In the genomic region with DNA sequence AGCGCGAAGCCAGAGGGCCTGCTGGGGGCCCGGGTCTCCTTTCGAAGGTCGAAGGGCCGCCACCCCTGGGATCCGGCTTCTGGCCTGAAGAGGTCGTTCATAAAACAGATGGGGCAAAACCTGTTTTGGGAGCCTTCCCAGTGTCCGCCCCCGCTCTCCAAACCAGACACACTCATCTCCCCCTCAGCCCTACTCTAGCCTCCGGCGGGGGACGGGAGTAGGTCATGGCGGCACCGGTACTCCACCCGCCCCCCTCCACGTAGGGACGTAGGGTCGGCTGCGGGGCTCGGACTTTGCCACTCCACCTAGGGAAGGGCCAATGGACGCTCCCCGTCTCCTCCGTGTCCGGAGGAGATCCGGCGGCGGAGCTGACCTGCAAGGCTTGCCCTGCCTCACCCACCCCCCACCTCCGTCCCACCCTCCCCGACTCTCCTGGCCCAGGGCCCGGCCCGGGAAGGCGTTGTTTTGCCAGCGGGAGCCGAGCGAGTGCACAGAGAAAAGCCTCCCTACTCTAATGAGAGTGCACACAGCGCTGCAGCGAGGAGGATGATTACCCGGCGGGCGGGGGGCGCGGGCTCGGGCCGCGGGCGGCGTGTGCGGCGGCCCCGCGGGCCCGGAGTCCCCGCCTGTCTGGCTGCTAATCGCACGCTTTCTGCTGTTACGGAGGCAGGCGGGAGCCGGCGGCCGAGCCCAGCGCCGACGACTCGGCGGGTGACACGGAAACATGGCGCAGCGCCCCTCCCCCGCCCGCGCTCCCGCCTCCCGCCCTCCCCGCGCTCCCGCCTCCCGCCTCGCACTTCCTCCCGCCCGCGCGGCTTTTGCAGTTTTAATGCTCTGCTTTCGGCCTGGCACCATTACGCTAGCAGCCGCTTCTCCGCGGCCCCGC, we compare ENCODE assay signal across 2 cellular contexts.
TF ChIP-seq lines count a peak whose summit lies in the region.

No MANE protein-coding gene starts in this region.

TF ChIP-seq in GM23338, 12 proteins besides CTCF, POLR2A, EP300 and RAD21:
- TF ChIP-seq ETS1 (IDR thresholded peaks at IDR 0.05) (no peak), EZH2 (IDR thresholded peaks at IDR 0.05; ENCODE audit: low read depth, unreplicated experiment) (no peak)

TF ChIP-seq in neural cell, 6 proteins besides CTCF, POLR2A, EP300 and RAD21 (continued from another document):
- TF ChIP-seq, protein P1, sequence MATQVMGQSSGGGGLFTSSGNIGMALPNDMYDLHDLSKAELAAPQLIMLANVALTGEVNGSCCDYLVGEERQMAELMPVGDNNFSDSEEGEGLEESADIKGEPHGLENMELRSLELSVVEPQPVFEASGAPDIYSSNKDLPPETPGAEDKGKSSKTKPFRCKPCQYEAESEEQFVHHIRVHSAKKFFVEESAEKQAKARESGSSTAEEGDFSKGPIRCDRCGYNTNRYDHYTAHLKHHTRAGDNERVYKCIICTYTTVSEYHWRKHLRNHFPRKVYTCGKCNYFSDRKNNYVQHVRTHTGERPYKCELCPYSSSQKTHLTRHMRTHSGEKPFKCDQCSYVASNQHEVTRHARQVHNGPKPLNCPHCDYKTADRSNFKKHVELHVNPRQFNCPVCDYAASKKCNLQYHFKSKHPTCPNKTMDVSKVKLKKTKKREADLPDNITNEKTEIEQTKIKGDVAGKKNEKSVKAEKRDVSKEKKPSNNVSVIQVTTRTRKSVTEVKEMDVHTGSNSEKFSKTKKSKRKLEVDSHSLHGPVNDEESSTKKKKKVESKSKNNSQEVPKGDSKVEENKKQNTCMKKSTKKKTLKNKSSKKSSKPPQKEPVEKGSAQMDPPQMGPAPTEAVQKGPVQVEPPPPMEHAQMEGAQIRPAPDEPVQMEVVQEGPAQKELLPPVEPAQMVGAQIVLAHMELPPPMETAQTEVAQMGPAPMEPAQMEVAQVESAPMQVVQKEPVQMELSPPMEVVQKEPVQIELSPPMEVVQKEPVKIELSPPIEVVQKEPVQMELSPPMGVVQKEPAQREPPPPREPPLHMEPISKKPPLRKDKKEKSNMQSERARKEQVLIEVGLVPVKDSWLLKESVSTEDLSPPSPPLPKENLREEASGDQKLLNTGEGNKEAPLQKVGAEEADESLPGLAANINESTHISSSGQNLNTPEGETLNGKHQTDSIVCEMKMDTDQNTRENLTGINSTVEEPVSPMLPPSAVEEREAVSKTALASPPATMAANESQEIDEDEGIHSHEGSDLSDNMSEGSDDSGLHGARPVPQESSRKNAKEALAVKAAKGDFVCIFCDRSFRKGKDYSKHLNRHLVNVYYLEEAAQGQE (IDR thresholded peaks at IDR 0.05; ENCODE audit: borderline replicate concordance) = no peak
- no peak for TF ChIP-seq EZH2 (IDR thresholded peaks at IDR 0.05; ENCODE audit: borderline replicate concordance, insufficient read depth, low read length, poor library complexity, severe bottlenecking)
